ENCODE assay signal across 14 cellular contexts in the genomic region with DNA sequence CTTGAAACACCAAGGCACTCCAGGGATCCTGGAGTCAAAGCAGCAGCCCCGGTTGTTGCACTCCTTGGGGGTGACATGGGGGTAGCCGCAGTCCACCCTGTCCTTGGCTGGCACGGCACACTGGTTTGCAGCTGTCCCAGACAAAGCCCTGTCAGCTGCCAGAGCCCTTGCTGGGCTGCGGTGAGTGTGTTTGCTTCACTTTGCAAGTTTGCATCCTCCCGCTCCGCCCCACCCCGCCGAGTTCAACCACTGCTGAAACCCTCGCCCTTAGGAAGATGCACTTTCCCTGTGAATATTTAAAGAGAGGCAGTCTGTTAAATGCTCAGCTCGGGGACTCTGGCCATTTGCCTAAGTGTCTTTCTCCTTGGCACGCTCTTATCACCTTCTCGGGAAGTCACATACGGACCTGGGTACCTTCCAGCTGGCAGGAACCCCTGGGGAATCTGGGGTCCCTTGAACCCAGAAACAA. TPM values are rescaled to one million over a fixed set of nuclear protein-coding genes. Genes with fewer than 3 reads are reported as not detected.
DNase-seq lines count a peak whose midpoint lies in the region; ATAC-seq and TF ChIP-seq lines count a peak whose summit lies in the region.
"Had no signal": no experiment of that assay in that cellular context is flagged by ENCODE, and none has a peak within 500 bp of the region (broad histone marks: within the 10 kb centered on the region; RNA-seq: fewer than 3 reads in every experiment).

No MANE protein-coding gene starts in this region.

- H3K4me1 ChIP-seq in mucosa of rectum (ENCODE audit: control insufficient read depth in 2 of 2, insufficient read depth in 2 of 2, low read length in 2 of 2) (peaks cover 57 to 79% of the 10 kb centered on the region in 2 donors), esophagus squamous epithelium (peaks cover 6 to 19% (median 7%) of the 10 kb centered on the region in 3 donors)

- no peak for TF ChIP-seq CTCF in esophagus squamous epithelium (IDR thresholded peaks at IDR 0.05)

- H3K27ac ChIP-seq in mucosa of rectum (ENCODE audit: low read depth in 2 of 2, low read length in 2 of 2) (peak overlapping the region; percentile 94), esophagus squamous epithelium (no peak overlapping the region)
- H3K27ac ChIP-seq: PC-9 had no signal

- H3K4me3 ChIP-seq in mucosa of rectum (ENCODE audit: low read length in 2 of 2) (peak overlapping the region; percentile 62 to 72), esophagus squamous epithelium (peak overlapping the region in 1 of 4 donors; percentile 7)
- H3K4me3 ChIP-seq: PC-9 had no signal

- 60 to 68% methylated on average over 6 to 9 of the region's 13 CpGs for WGBS in esophagus squamous epithelium, 2 donors

- H3K27me3 ChIP-seq in mucosa of rectum (ENCODE audit: control insufficient read depth in 2 of 2, insufficient read depth in 2 of 2, low read length in 2 of 2) (no peaks in the 10 kb centered on the region), esophagus squamous epithelium (peaks cover 0 to 40% (median 0%) of the 10 kb centered on the region in 4 donors)

- DNase-seq in ELF-1 (ENCODE audit: low read depth, low spot score) (peak; percentile 64), NCI-H1417 treated with DMSO at 0.1 percent for 48 hours (lab: John Stamatoyannopoulos, UW) (peak; percentile 15), SHP77 treated with DMSO at 0.1 percent for 48 hours (lab: John Stamatoyannopoulos, UW) (peak; percentile 28), esophagus squamous epithelium (lab: John Stamatoyannopoulos, UW) (no peak), NOMO-1 treated with dmso at 0.1 percent for 144 hours (lab: John Stamatoyannopoulos, UW; ENCODE audit: unreplicated experiment) (no peak)
- DNase-seq: cortex of kidney; IMR-90; midbrain; PC-9; stimulated activated CD4-positive, alpha-beta T cell treated with anti-CD3 and anti-CD28 coated beads, Interleukin-15, amount 100 ng/mL, for 24 hours; stimulated activated naive CD8-positive, alpha-beta T cell treated with anti-CD3 and anti-CD28 coated beads, Interleukin-15, Interleukin-2, amounts not matched to agents 100 U/mL and 50 U/mL, for 24 hours had no signal

- no peak for ATAC-seq in HG02885 (IDR thresholded peaks at IDR 0.05; ENCODE audit: poor library complexity, unreplicated experiment)
- ATAC-seq in esophagus mucosa: no peak
- ATAC-seq: stimulated activated naive CD8-positive, alpha-beta T cell treated with anti-CD3 and anti-CD28 coated beads, Interleukin-15, Interleukin-2, amounts not matched to agents 100 U/mL and 50 U/mL, for 24 hours had no signal

- H3K9ac ChIP-seq in mucosa of rectum (ENCODE audit: low read depth in 1 of 2, low read length in 2 of 2): peak overlapping the region; percentile 44 to 67

- H3K9me3 ChIP-seq in mucosa of rectum (ENCODE audit: control insufficient read depth in 2 of 2, low read length in 2 of 2) (no peaks in the 10 kb centered on the region), esophagus squamous epithelium (no peaks in the 10 kb centered on the region)

- H3K36me3 ChIP-seq in mucosa of rectum (ENCODE audit: control insufficient read depth in 2 of 2, insufficient read depth in 2 of 2, low read length in 2 of 2) (peaks cover 0 to 2% of the 10 kb centered on the region in 2 donors), esophagus squamous epithelium (no peaks in the 10 kb centered on the region)

- intact Hi-C loops in esophagus squamous epithelium (cut with DNase I): no loop called here

- no peak for TF ChIP-seq POLR2A in esophagus squamous epithelium (IDR thresholded peaks at IDR 0.05)

RNA-seq across cellular contexts. Expression of a gene that starts 1.7 kb away (rescaled TPM):
- total RNA-seq in esophagus squamous epithelium: 10 to 100 TPM in 1 of 4 donors, 1 to 10 TPM in 2, not detected in 1; 1.4 to 15.1 (median 7.2) TPM
- 2.3 TPM for total RNA-seq in esophagus mucosa
- total RNA-seq: IMR-90, PC-9 had no signal

RNA-seq across cellular contexts. Expression of a gene that starts 37.3 kb away (rescaled TPM):
- total RNA-seq in esophagus squamous epithelium (1 to 10 TPM in 1 of 4 donors, not detected in 3; 1.7 TPM), esophagus mucosa (not detected)
- total RNA-seq: IMR-90 had no signal

RNA-seq across cellular contexts. Expression of a gene that starts 52.8 kb away (rescaled TPM):
- not detected for total RNA-seq in esophagus squamous epithelium
- total RNA-seq in esophagus mucosa: not detected
- total RNA-seq: IMR-90 had no signal

Comparison
In these comparisons a context has a peak if more than half of its experiments do, and no peak if none do; other contexts are left out.
1. DNase-seq: peak in ELF-1 (single experiment), NCI-H1417 treated with DMSO at 0.1 percent for 48 hours (single experiment) and SHP77 treated with DMSO at 0.1 percent for 48 hours (single experiment); none in esophagus squamous epithelium (single experiment) and NOMO-1 treated with dmso at 0.1 percent for 144 hours (single experiment).
2. H3K27ac ChIP-seq: peak in mucosa of rectum (2 of 2); none in esophagus squamous epithelium (0 of 4).